In genomic region chr7:155336812-155337602, GRCh38 we compare ENCODE assay signal across 21 cellular contexts.
"Had no signal": no experiment of that assay in that cellular context is flagged by ENCODE, and none has a peak within 500 bp of the region (broad histone marks: within the 10 kb centered on the region; RNA-seq: fewer than 3 reads in every experiment).

No MANE protein-coding gene starts in this region.

- H3K27me3 ChIP-seq: upper lobe of left lung, vagina had no signal

- H3K9ac ChIP-seq: neural progenitor cell had no signal

- H3K4me3 ChIP-seq: left lung, lower lobe of right lung, neural progenitor cell, thoracic aorta, upper lobe of left lung, vagina had no signal

- DNase-seq: activated CD4-positive, alpha-beta T cell treated with anti-CD3 and anti-CD28 coated beads, Interleukin-2, amount 10 ng/mL, durations not matched to agents 7 days and 5 days; activated CD4-positive, CD25-positive, alpha-beta regulatory T cell treated with anti-CD3 and anti-CD28 coated beads, Interleukin-2, amount 50 U/mL, for 72 hours; activated CD8-positive, alpha-beta T cell treated with anti-CD3 and anti-CD28 coated beads, Interleukin-2, amount 10 ng/mL, durations not matched to agents 7 days and 5 days; activated effector memory CD4-positive, alpha-beta T cell treated with Interleukin-2 at 50 U/mL for 16 hours; activated naive CD4-positive, alpha-beta T cell treated with Interleukin-2 at 50 U/mL for 16 hours; anterior cingulate cortex; cerebellar nuclear complex; cortex of kidney; foreskin fibroblast; hippocampal formation; lower lobe of right lung; mesendoderm; natural killer cell; right cardiac atrium; stimulated activated CD4-positive, alpha-beta T cell treated with anti-CD3 and anti-CD28 coated beads, Interleukin-2, amount 100 ng/mL, for 48 hours; stimulated activated naive CD8-positive, alpha-beta T cell treated with anti-CD3 and anti-CD28 coated beads, Interleukin-15, Interleukin-2, amounts not matched to agents 100 U/mL and 50 U/mL, for 24 hours; upper lobe of left lung had no signal

- H2AFZ ChIP-seq: neural progenitor cell had no signal

- H3K36me3 ChIP-seq: left lung, lower lobe of right lung, neural progenitor cell, thoracic aorta, upper lobe of left lung, vagina had no signal

- H3K4me2 ChIP-seq: neural progenitor cell had no signal

- H3K27ac ChIP-seq: left lung, lower lobe of right lung, neural progenitor cell, thoracic aorta, upper lobe of left lung, vagina had no signal

- H3K9me3 ChIP-seq: left lung, lower lobe of right lung, thoracic aorta, upper lobe of left lung, vagina had no signal

- H3K4me1 ChIP-seq: left lung, lower lobe of right lung, neural progenitor cell, upper lobe of left lung, vagina had no signal
